9 cellular contexts compared by ENCODE assay signal in the genomic region with DNA sequence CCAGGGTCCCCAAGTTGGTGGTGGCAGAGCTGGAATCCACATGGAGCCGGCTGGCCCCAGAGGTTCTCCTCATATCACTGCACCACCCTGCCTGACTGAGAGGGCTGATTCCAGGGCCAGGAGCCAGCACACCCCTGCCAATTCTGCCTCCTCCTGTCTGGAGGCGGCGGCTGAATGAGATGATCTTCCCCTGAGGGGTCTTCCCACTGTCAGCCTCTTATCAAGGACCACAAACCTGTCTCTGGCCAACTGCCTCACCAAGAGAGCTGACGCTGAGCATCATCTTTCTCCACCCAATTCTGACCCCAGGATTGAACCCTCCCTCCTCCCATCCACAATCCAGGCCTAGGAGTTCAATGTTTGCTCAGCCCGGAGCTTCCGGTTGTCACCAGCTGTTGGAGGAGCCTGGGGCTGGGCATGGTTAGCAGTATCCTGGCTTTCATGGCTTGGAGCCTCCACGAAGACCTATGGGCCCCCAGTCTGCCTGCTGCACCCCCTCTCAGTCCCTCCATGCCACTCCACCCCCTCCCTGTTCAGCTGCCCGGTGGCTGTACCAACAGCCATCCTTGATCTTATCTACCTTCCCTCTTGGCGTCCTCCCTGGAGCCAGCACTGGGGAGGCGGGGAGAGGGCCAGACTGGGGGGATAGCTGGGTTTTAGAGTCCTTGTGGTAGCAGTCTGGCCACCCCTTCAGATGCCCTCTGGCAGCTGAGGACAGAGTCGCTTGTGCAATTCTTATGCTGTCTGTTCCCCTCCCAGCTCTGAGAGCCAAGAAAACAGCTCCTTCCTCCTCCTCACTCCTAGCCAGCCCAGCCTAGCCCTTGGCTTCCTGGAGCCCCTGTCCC. TPM values are rescaled to one million over a fixed set of nuclear protein-coding genes. Genes with fewer than 3 reads are reported as not detected.
DNase-seq lines count a peak whose midpoint lies in the region; ATAC-seq, FAIRE-seq and TF ChIP-seq lines count a peak whose summit lies in the region.
"Had no signal": no experiment of that assay in that cellular context is flagged by ENCODE, and none has a peak within 500 bp of the region (broad histone marks: within the 10 kb centered on the region; RNA-seq: fewer than 3 reads in every experiment).

No MANE protein-coding gene starts in this region.

- H3K36me3 Mint-ChIP-seq in T-helper 2 cell treated with Interferon-gamma antibody and Interleukin-4, amounts not matched to agents 5 μg/mL and 100 μg/mL, for 36 hours (ENCODE audit: low read depth), result no peaks in the 10 kb centered on the region

- no peak for TF ChIP-seq RAD21 in K562 (CRISPR knock-in tag; conservative IDR thresholded peaks at IDR 0.05 in 1 of 2, IDR thresholded peaks at IDR 0.05 in 1 of 2)

- no peak for TF ChIP-seq CTCF in AG04450 (IDR thresholded peaks at IDR 0.05; ENCODE audit: low read depth, low read length)
- TF ChIP-seq CTCF in KMS-11 (conservative IDR thresholded peaks at IDR 0.05; ENCODE audit: low read depth, low read length), result no peak
- no peak for TF ChIP-seq CTCF in K562 (IDR thresholded peaks at IDR 0.05 in 2 of 3, conservative IDR thresholded peaks at IDR 0.05 in 1 of 3; ENCODE audit: insufficient read depth in 2 of 3, low read depth in 1 of 3, low read length in 3 of 3)
- no peak for TF ChIP-seq CTCF in lung (IDR thresholded peaks at IDR 0.05; ENCODE audit: control extremely low read depth, extremely low read depth)

- H3K4me3 ChIP-seq in AG04450 (ENCODE audit: low read depth, low read length) (no peak overlapping the region), KMS-11 (IDR thresholded peaks at IDR 0.05; ENCODE audit: insufficient read depth, low read depth, low read length) (no peak overlapping the region), K562 (no peak overlapping the region), lung (no peak overlapping the region)

- H3K4me2 ChIP-seq in KMS-11, result no peak overlapping the region
- no peak overlapping the region for H3K4me2 ChIP-seq in K562 (ENCODE audit: insufficient read depth, low read length)

- H3K27ac Mint-ChIP-seq in T-helper 2 cell treated with Interferon-gamma antibody and Interleukin-4, amounts not matched to agents 5 μg/mL and 100 μg/mL, for 36 hours, result no peak overlapping the region

- peak; percentile 62 for FAIRE-seq in K562 (lab: Jason Lieb, UNC)

- peaks cover 8% of the 10 kb centered on the region for H3K9me1 ChIP-seq in K562 (ENCODE audit: control insufficient read depth, insufficient read depth, low read length)

- no peaks in the 10 kb centered on the region for H3K27me3 ChIP-seq in AG04450 (ENCODE audit: control insufficient read depth, insufficient read depth, low read length)
- no peaks in the 10 kb centered on the region for H3K27me3 ChIP-seq in KMS-11 (ENCODE audit: insufficient read depth, low read depth)
- no peaks in the 10 kb centered on the region; a peak in 1 of 5 replicates for H3K27me3 ChIP-seq in K562 (ENCODE audit: control insufficient read depth in 2 of 2, insufficient read depth in 2 of 2, low read length in 2 of 2)
- no peaks in the 10 kb centered on the region for H3K27me3 ChIP-seq in lung (ENCODE audit: control insufficient read depth, insufficient read depth)

- in situ Hi-C loops in K562 (cut with MboI), result no loop called here

- no peaks in the 10 kb centered on the region for H3K36me3 ChIP-seq in KMS-11 (ENCODE audit: insufficient read depth)
- no peaks in the 10 kb centered on the region for H3K36me3 ChIP-seq in K562 (ENCODE audit: control insufficient read depth, insufficient read depth, low read length)
- H3K36me3 ChIP-seq in lung (ENCODE audit: control insufficient read depth in 2 of 2, insufficient read depth in 2 of 2, low read length in 2 of 2), result no peaks in the 10 kb centered on the region

- H3K4me1 ChIP-seq in KMS-11 (ENCODE audit: low read depth, poor library complexity, severe bottlenecking) (peaks cover 21% of the 10 kb centered on the region), K562 (replicated peaks in 1 of 2; ENCODE audit: control insufficient read depth in 2 of 2, insufficient read depth in 2 of 2, low read length in 2 of 2) (peaks cover 58 to 61% of the 10 kb centered on the region in 2 experiments), lung (ENCODE audit: control insufficient read depth in 2 of 2, insufficient read depth in 2 of 2, low read length in 2 of 2) (peaks cover 3 to 25% of the 10 kb centered on the region in 2 donors)

- H4K20me1 ChIP-seq in KMS-11 (ENCODE audit: insufficient read depth) (no peaks in the 10 kb centered on the region), K562 (replicated peaks; ENCODE audit: control insufficient read depth, insufficient read depth, low read length) (no peaks in the 10 kb centered on the region)

- intact Hi-C loops in K562 (cut with micrococcal nuclease), result no loop called here

- whole genome bisulfite sequencing in K562 (ENCODE audit: insufficient coverage, low coverage, missing lambda C conversion rate), result 27% methylated on average over 11 of the region's 11 CpGs
- WGBS in lung, 2 donors, result 37 to 39% methylated on average over 11 of the region's 11 CpGs

- H2AFZ ChIP-seq in KMS-11 (ENCODE audit: low read depth) (peak overlapping the region; percentile 91; the same call in 1 of the 2 replicates), K562 (ENCODE audit: low read depth, low read length) (peak overlapping the region; percentile 81)

- CTCF ChIA-PET in AG04450 (lab: Charles Lee) (interaction anchor here (0.6 to 2.2 kb wide), 7 partner anchors 8 to 110 kb away, joined by 3 to 10 read pairs (median 3); no protein-coding TSS in a partner anchor), K562 (lab: Yijun Ruan, JAX; ENCODE audit: low intra/inter-chr PET ratio) (no interaction called here)

- H3K79me2 ChIP-seq in KMS-11 (ENCODE audit: insufficient read depth, low read depth) (no peaks in the 10 kb centered on the region), K562 (ENCODE audit: control insufficient read depth, insufficient read depth, low read length) (no peaks in the 10 kb centered on the region)

- H3K27ac ChIP-seq in AG04450 (ENCODE audit: low read depth, low read length), result peak overlapping the region; percentile 90
- no peak overlapping the region for H3K27ac ChIP-seq in KMS-11
- peak overlapping the region; percentile 95 for H3K27ac ChIP-seq in K562 (ENCODE audit: extremely low read depth, low read depth, low read length)
- H3K27ac ChIP-seq in lung (ENCODE audit: low read depth in 1 of 2, low read length in 1 of 2), result peak overlapping the region; percentile 10 to 77

- ATAC-seq in K562 (no peak), lung (ENCODE audit: insufficient read depth, low FRiP score) (no peak), GM19324 (IDR thresholded peaks at IDR 0.05; ENCODE audit: low FRiP score, unreplicated experiment) (no peak), GM19455 (IDR thresholded peaks at IDR 0.05; ENCODE audit: unreplicated experiment) (no peak), GM19328 (IDR thresholded peaks at IDR 0.05; ENCODE audit: unreplicated experiment) (no peak)

- no peak overlapping the region for H3K9ac ChIP-seq in KMS-11
- H3K9ac ChIP-seq in K562 (ENCODE audit: insufficient read depth in 1 of 2, low read depth in 2 of 2, low read length in 2 of 2), result peak overlapping the region; percentile 58 to 83

- no TSS peak for BruUV-seq in K562 (replicated peaks; lab: Mats Ljungman, UMichigan)

- no peaks in the 10 kb centered on the region for H3K27me3 Mint-ChIP-seq in T-helper 2 cell treated with Interferon-gamma antibody and Interleukin-4, amounts not matched to agents 5 μg/mL and 100 μg/mL, for 36 hours (ENCODE audit: low read depth)

- H3K4me1 Mint-ChIP-seq in T-helper 2 cell treated with Interferon-gamma antibody and Interleukin-4, amounts not matched to agents 5 μg/mL and 100 μg/mL, for 36 hours (ENCODE audit: low read depth), result peaks cover 15% of the 10 kb centered on the region

- DNase-seq in AG04450 (ENCODE audit: low read depth, low spot score), result no peak
- peak; percentile 43 to 68 (median 58) for DNase-seq in K562 (ENCODE audit: extremely low read depth in 1 of 4, low spot score in 3 of 4)
- DNase-seq in lung (ENCODE audit: low spot score), result no peak
- DNase-seq in T-helper 2 cell treated with Interferon-gamma antibody and Interleukin-4, amounts not matched to agents 5 μg/mL and 100 μg/mL, for 36 hours (ENCODE audit: low spot score), result no peak

- H3K9me3 Mint-ChIP-seq in T-helper 2 cell treated with Interferon-gamma antibody and Interleukin-4, amounts not matched to agents 5 μg/mL and 100 μg/mL, for 36 hours, result no peaks in the 10 kb centered on the region

- H3K9me3 ChIP-seq in AG04450 (ENCODE audit: control insufficient read depth, insufficient read depth, low read length) (no peaks in the 10 kb centered on the region), K562 (replicated peaks; ENCODE audit: control insufficient read depth, insufficient read depth, low read depth, low read length) (no peaks in the 10 kb centered on the region), lung (ENCODE audit: control insufficient read depth in 2 of 2, insufficient read depth in 1 of 2, low read length in 1 of 2) (no peaks in the 10 kb centered on the region)

- TF ChIP-seq POLR2A in K562 (conservative IDR thresholded peaks at IDR 0.05), result no peak

- H3K4me3 Mint-ChIP-seq in T-helper 2 cell treated with Interferon-gamma antibody and Interleukin-4, amounts not matched to agents 5 μg/mL and 100 μg/mL, for 36 hours, result no peak overlapping the region

- POLR2A ChIA-PET in AG04450 (lab: Yijun Ruan, JAX), result interaction anchor here (0.8 to 3.8 kb wide), 4 partner anchors 10 to 32 kb away, joined by 3 to 29 read pairs (median 4); no protein-coding TSS in a partner anchor
- POLR2A ChIA-PET in K562 (lab: Yijun Ruan, JAX), result interaction anchor here (0.6 to 2.1 kb wide), 5 partner anchors 14 to 558 kb away, joined by 3 to 6 read pairs (median 3); a partner anchor contains a TSS

- TF ChIP-seq EP300 in K562 (IDR thresholded peaks at IDR 0.05; ENCODE audit: low read length), result no peak

RNA-seq across cellular contexts. Expression of a gene that starts 25.6 kb away (rescaled TPM):
- polyA plus RNA-seq in AG04450 (2011; rRNA removed), result 21.5 and 21.7 TPM in 2 replicates
- polyA minus RNA-seq in AG04450 (2011; rRNA and poly(A)+ RNA removed), result 33.3 and 42.7 TPM in 2 replicates
- total RNA-seq in K562 (2011; cell fraction: chromatin; rRNA removed; ENCODE audit: low replicate concordance), result 2.3 and 7.3 TPM in 2 replicates
- total RNA-seq in K562 (2011; cell fraction: nucleolus; rRNA removed), result 3.3 and 3.7 TPM in 2 replicates
- total RNA-seq in K562 (2011; cell fraction: nucleoplasm; rRNA removed), result 2.0 and 2.1 TPM in 2 replicates
- not detected in 2 replicates for total RNA-seq in K562 (2014; rRNA removed)
- not detected in 2 replicates for total RNA-seq in K562 (2014; rRNA removed; fragmentation: Illumina TruSeq; extraction: Trizol)
- not detected in 2 replicates for total RNA-seq in K562 (2015; rRNA removed; fragmentation: Illumina TruSeq; extraction: Trizol)
- total RNA-seq in K562 (2021), result 0.34 and 1.6 TPM in 2 replicates
- 0.78 and 0.93 TPM in 2 replicates for polyA plus RNA-seq in K562 (2011; rRNA removed)
- polyA plus RNA-seq in K562 (2011; cell fraction: cytosol; rRNA removed), result 0.27 and 0.51 TPM in 2 replicates
- polyA plus RNA-seq in K562 (2011; cell fraction: nucleus; rRNA removed), result 2.6 and 6.0 TPM in 2 replicates
- 0.31 and 0.44 TPM in 2 replicates for polyA plus RNA-seq in K562 (2012)
- not detected in 2 replicates for polyA plus RNA-seq in K562 (2014; fragmentation: Illumina TruSeq; extraction: Trizol)
- under 1 TPM in 1 of 2 experiments, not detected in 1; 0.03 TPM for polyA plus RNA-seq in K562 (2014; fragmentation: Nextera tagmentation; extraction: Ambion mirVana)
- 0.07 TPM in 1 of 2 replicates, not detected in the other for polyA plus RNA-seq in K562 (2014; rRNA removed)
- 0.35 and 0.45 TPM in 2 replicates for polyA minus RNA-seq in K562 (2011; rRNA and poly(A)+ RNA removed)
- 1.4 and 2.1 TPM in 2 replicates for polyA minus RNA-seq in K562 (2011; cell fraction: cytosol; rRNA and poly(A)+ RNA removed)
- polyA minus RNA-seq in K562 (2011; cell fraction: nucleus; rRNA and poly(A)+ RNA removed), result 1.4 and 2.3 TPM in 2 replicates
- 10 to 100 TPM; 18.3 to 46.4 TPM for total RNA-seq in lung
- 10 to 100 TPM; 10.3 to 45.7 TPM for polyA plus RNA-seq in lung
- total RNA-seq: T-helper 2 cell treated with Interferon-gamma antibody and Interleukin-4, amounts not matched to agents 100 ng/mL and 5 ng/mL, for 36 hours had no signal

RNA-seq across cellular contexts. Expression of a gene that starts 47.5 kb away (rescaled TPM):
- polyA plus RNA-seq in AG04450 (2011; rRNA removed) (32.8 and 39.8 TPM in 2 replicates), K562 (2011; rRNA removed) (23.6 and 28.4 TPM in 2 replicates), K562 (2014; fragmentation: Illumina TruSeq; extraction: Trizol) (26.1 and 28.9 TPM in 2 replicates), K562 (2014; fragmentation: Nextera tagmentation; extraction: Ambion mirVana) (1 to 10 TPM; 9.0 to 9.9 TPM), K562 (2014; rRNA removed) (17.5 and 19.4 TPM in 2 replicates), lung (10 to 100 TPM; 14.6 to 15.7 TPM)
- polyA minus RNA-seq in AG04450 (2011; rRNA and poly(A)+ RNA removed), result 25.9 and 32.7 TPM in 2 replicates
- total RNA-seq in K562 (2011; cell fraction: chromatin; rRNA removed; ENCODE audit: low replicate concordance), result 24.0 and 50.0 TPM in 2 replicates
- total RNA-seq in K562 (2011; cell fraction: nucleolus; rRNA removed), result 13.9 and 14.3 TPM in 2 replicates
- 27.6 and 36.9 TPM in 2 replicates for total RNA-seq in K562 (2011; cell fraction: nucleoplasm; rRNA removed)
- total RNA-seq in K562 (2014; rRNA removed) (16.6 and 17.8 TPM in 2 replicates), K562 (2014; rRNA removed; fragmentation: Illumina TruSeq; extraction: Trizol) (28.1 and 30.5 TPM in 2 replicates), K562 (2015; rRNA removed; fragmentation: Illumina TruSeq; extraction: Trizol) (26.8 and 27.7 TPM in 2 replicates), K562 (2021) (26.1 and 28.3 TPM in 2 replicates), lung (10 to 100 TPM; 34.4 to 38.9 TPM)
- 13.4 and 17.8 TPM in 2 replicates for polyA plus RNA-seq in K562 (2011; cell fraction: cytosol; rRNA removed)
- polyA plus RNA-seq in K562 (2011; cell fraction: nucleus; rRNA removed), result 10.6 and 11.2 TPM in 2 replicates
- polyA plus RNA-seq in K562 (2012), result 12.6 and 15.6 TPM in 2 replicates
- polyA minus RNA-seq in K562 (2011; rRNA and poly(A)+ RNA removed), result 32.0 and 35.6 TPM in 2 replicates
- polyA minus RNA-seq in K562 (2011; cell fraction: cytosol; rRNA and poly(A)+ RNA removed), result 15.3 and 15.5 TPM in 2 replicates
- 8.6 and 9.3 TPM in 2 replicates for polyA minus RNA-seq in K562 (2011; cell fraction: nucleus; rRNA and poly(A)+ RNA removed)

RNA-seq across cellular contexts. Expression of a gene that starts 59.1 kb away (rescaled TPM):
- polyA plus RNA-seq in AG04450 (2011; rRNA removed), result 70.6 and 120 TPM in 2 replicates
- polyA minus RNA-seq in AG04450 (2011; rRNA and poly(A)+ RNA removed), result 11.0 and 15.2 TPM in 2 replicates
- total RNA-seq in K562 (2011; cell fraction: chromatin; rRNA removed; ENCODE audit: low replicate concordance), result 92.6 and 423 TPM in 2 replicates
- 72.9 and 85.9 TPM in 2 replicates for total RNA-seq in K562 (2011; cell fraction: nucleolus; rRNA removed)
- 129 and 178 TPM in 2 replicates for total RNA-seq in K562 (2011; cell fraction: nucleoplasm; rRNA removed)
- 86.0 and 109 TPM in 2 replicates for total RNA-seq in K562 (2014; rRNA removed)
- 108 and 126 TPM in 2 replicates for total RNA-seq in K562 (2014; rRNA removed; fragmentation: Illumina TruSeq; extraction: Trizol)
- total RNA-seq in K562 (2015; rRNA removed; fragmentation: Illumina TruSeq; extraction: Trizol), result 116 and 127 TPM in 2 replicates
- 120 and 134 TPM in 2 replicates for total RNA-seq in K562 (2021)
- 171 and 189 TPM in 2 replicates for polyA plus RNA-seq in K562 (2011; rRNA removed)
- polyA plus RNA-seq in K562 (2011; cell fraction: cytosol; rRNA removed), result 61.7 and 71.2 TPM in 2 replicates
- polyA plus RNA-seq in K562 (2011; cell fraction: nucleus; rRNA removed), result 529 and 662 TPM in 2 replicates
- polyA plus RNA-seq in K562 (2012), result 127 TPM in 2 replicates
- 176 and 206 TPM in 2 replicates for polyA plus RNA-seq in K562 (2014; fragmentation: Illumina TruSeq; extraction: Trizol)
- polyA plus RNA-seq in K562 (2014; fragmentation: Nextera tagmentation; extraction: Ambion mirVana), result 10 to 100 TPM; 80.8 to 97.7 TPM
- 207 and 284 TPM in 2 replicates for polyA plus RNA-seq in K562 (2014; rRNA removed)
- 41.1 and 55.4 TPM in 2 replicates for polyA minus RNA-seq in K562 (2011; rRNA and poly(A)+ RNA removed)
- 18.6 and 19.8 TPM in 2 replicates for polyA minus RNA-seq in K562 (2011; cell fraction: cytosol; rRNA and poly(A)+ RNA removed)
- polyA minus RNA-seq in K562 (2011; cell fraction: nucleus; rRNA and poly(A)+ RNA removed), result 160 and 256 TPM in 2 replicates
- 100 to 1,000 TPM in 1 of 2 donors, 10 to 100 TPM in 1; 80.4 to 188 TPM for total RNA-seq in lung
- polyA plus RNA-seq in lung, result 10 to 100 TPM; 38.1 to 98.4 TPM

Comparison
In these comparisons a context has a peak if more than half of its experiments do, and no peak if none do; other contexts are left out.
1. DNase-seq: peak in K562 (4 of 4); none in AG04450 (single experiment), lung (single experiment) and T-helper 2 cell treated with Interferon-gamma antibody and Interleukin-4, amounts not matched to agents 5 μg/mL and 100 μg/mL, for 36 hours (single experiment).